9 cellular contexts compared by ENCODE assay signal in genomic region chr7:145474287-145474686, GRCh38.
"Had no signal": no experiment of that assay in that cellular context is flagged by ENCODE, and none has a peak within 500 bp of the region (broad histone marks: within the 10 kb centered on the region; RNA-seq: fewer than 3 reads in every experiment).

No MANE protein-coding gene starts in this region.

- H3K9ac ChIP-seq: GM23248 had no signal

- H3K27ac ChIP-seq: GM23248, HL-60 had no signal

- H3K4me1 ChIP-seq: HAP-1 had no signal

- DNase-seq: GM23248, GOT3, H7, HFFc6, KBM-7 had no signal

- ATAC-seq: HCT116, HepG2 had no signal

- H3K27ac Mint-ChIP-seq: HFFc6 had no signal

- H3K36me3 ChIP-seq: HAP-1 had no signal

- H3K4me3 ChIP-seq: GM23248, HAP-1 had no signal

- H3K4me3 Mint-ChIP-seq: HFFc6 had no signal

- H3K9me3 ChIP-seq: HAP-1 had no signal

- H2AFZ ChIP-seq: GM23248 had no signal
